Comparison of ENCODE assay signal across 17 cellular contexts in the genomic region with DNA sequence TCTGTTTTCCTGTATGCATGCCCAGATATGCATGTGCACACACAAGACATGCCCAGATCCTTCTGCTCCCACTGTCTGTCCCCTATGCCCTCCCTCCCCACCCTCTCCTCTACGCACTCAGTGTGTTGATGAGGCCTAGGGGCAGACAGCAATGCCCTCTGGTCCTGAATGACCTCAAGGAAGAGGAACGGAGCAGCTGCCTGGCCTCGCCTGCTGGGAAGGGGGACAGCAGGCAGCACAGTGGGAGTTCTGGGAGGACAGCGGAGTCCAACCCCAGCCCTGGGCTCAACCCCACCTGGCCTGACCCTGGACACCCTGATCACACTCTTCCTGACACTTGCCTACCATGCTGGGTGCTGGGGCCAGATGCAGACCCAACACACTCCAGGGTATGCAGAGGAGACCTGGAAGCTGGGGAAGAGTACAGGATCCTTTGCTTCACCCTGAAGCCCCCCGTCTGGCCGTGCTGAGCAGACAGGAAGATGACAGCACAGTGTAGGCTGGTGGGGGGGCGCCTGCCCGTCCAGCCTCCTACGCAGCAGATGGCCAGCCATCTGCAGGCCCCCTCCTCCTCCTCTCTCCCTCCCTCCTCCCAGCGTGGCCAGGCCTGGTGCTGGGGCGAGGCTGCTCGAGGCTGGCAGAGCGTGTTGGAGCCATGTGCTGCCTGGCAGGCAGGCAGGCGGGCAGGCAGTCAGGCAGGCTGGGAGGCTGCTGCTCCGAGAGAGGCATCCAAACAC.
DNase-seq lines count a peak whose midpoint lies in the region; ATAC-seq and TF ChIP-seq lines count a peak whose summit lies in the region.
"Had no signal": no experiment of that assay in that cellular context is flagged by ENCODE, and none has a peak within 500 bp of the region (broad histone marks: within the 10 kb centered on the region; RNA-seq: fewer than 3 reads in every experiment).

No MANE protein-coding gene starts in this region.

- ATAC-seq in heart left ventricle (no peak), omental fat pad (ENCODE audit: low FRiP score) (no peak)

- H3K36me3 Mint-ChIP-seq in dendritic cell treated with granulocyte-macrophage colony-stimulating factor and Interleukin-4, amounts not matched to agents 40 ng/mL and 50 ng/mL, for 4 days (ENCODE audit: low read depth), result no peaks in the 10 kb centered on the region
- H3K36me3 Mint-ChIP-seq in nephron (ENCODE audit: low read depth), result peaks cover 6% of the 10 kb centered on the region

- intact Hi-C loops in left ventricle myocardium inferior (cut with micrococcal nuclease), result no loop called here
- intact Hi-C loops in heart left ventricle (cut with DNase I), result no loop called here
- intact Hi-C loops in dendritic cell treated with granulocyte-macrophage colony-stimulating factor and Interleukin-4, amounts not matched to agents 40 ng/mL and 50 ng/mL, for 4 days (cut with micrococcal nuclease), result no loop called here

- H3K27ac ChIP-seq in left ventricle myocardium inferior (replicated peaks) (peak overlapping the region; percentile 8), heart left ventricle (peak overlapping the region in 1 of 12 donors; percentile 17)
- H3K27ac ChIP-seq: HL-60, parathyroid adenoma had no signal

- TF ChIP-seq CTCF in left ventricle myocardium inferior (IDR thresholded peaks at IDR 0.05; ENCODE audit: borderline replicate concordance) (no peak), heart left ventricle (IDR thresholded peaks at IDR 0.05) (no peak), nephron (IDR thresholded peaks at IDR 0.05; ENCODE audit: unreplicated experiment in 3 of 3) (no peak), omental fat pad (IDR thresholded peaks at IDR 0.05) (no peak)

- TF ChIP-seq POLR2A in heart left ventricle (IDR thresholded peaks at IDR 0.05), result no peak

- H3K4me3 ChIP-seq in left ventricle myocardium inferior (no peak overlapping the region), heart left ventricle (no peak overlapping the region)
- H3K4me3 ChIP-seq: heart right ventricle had no signal

- H3K4me1 ChIP-seq in left ventricle myocardium inferior (peaks cover 17% of the 10 kb centered on the region), heart left ventricle (peaks cover 0 to 14% (median 8%) of the 10 kb centered on the region in 12 donors)
- H3K4me1 ChIP-seq: parathyroid adenoma had no signal

- no peak for DNase-seq in left ventricle myocardium inferior
- no peak for DNase-seq in heart left ventricle
- DNase-seq in stimulated activated naive CD4-positive, alpha-beta T cell treated with Interleukin-2 at 50 U/mL for 16 hours (lab: John Stamatoyannopoulos, UW), result no peak
- DNase-seq in NCI-H1105 treated with DMSO at 0.1 percent for 48 hours (lab: John Stamatoyannopoulos, UW), result no peak
- DNase-seq in omental fat pad (ENCODE audit: low spot score), result no peak
- no peak for DNase-seq in stimulated activated CD8-positive, alpha-beta memory T cell treated with anti-CD3 and anti-CD28 coated beads, Interleukin-4, amount 100 ng/mL, for 48 hours
- DNase-seq: 8988T; activated CD8-positive, alpha-beta memory T cell treated with anti-CD3 and anti-CD28 coated beads, Interleukin-2, amount 50 U/mL, for 4 hours; effector CD8-positive, alpha-beta T cell; GOT3; heart right ventricle; NCI-H510A treated with DMSO at 0.1 percent for 48 hours; stimulated activated CD4-positive, alpha-beta T cell treated with anti-CD3 and anti-CD28 coated beads, Interleukin-4, amount 100 ng/mL, for 1 hour had no signal

- H3K9me3 ChIP-seq in left ventricle myocardium inferior (replicated peaks) (peaks cover 7% of the 10 kb centered on the region), heart left ventricle (peaks cover 0 to 5% (median 0%) of the 10 kb centered on the region in 12 donors)

- H3K9me3 Mint-ChIP-seq in dendritic cell treated with granulocyte-macrophage colony-stimulating factor and Interleukin-4, amounts not matched to agents 40 ng/mL and 50 ng/mL, for 4 days, result no peaks in the 10 kb centered on the region
- H3K9me3 Mint-ChIP-seq in nephron, result peaks cover 5% of the 10 kb centered on the region

- H3K36me3 ChIP-seq in left ventricle myocardium inferior, result no peaks in the 10 kb centered on the region
- no peaks in the 10 kb centered on the region for H3K36me3 ChIP-seq in heart left ventricle
- H3K36me3 ChIP-seq: heart right ventricle had no signal

- H3K27me3 Mint-ChIP-seq in dendritic cell treated with granulocyte-macrophage colony-stimulating factor and Interleukin-4, amounts not matched to agents 40 ng/mL and 50 ng/mL, for 4 days, result peaks cover 2% of the 10 kb centered on the region
- peaks cover 5% of the 10 kb centered on the region for H3K27me3 Mint-ChIP-seq in nephron (ENCODE audit: low read depth)

- WGBS in heart left ventricle, 4 donors, result 60 to 90% (median 82%) methylated on average over 8 to 15 of the region's 15 CpGs

- peaks cover 51% of the 10 kb centered on the region for H3K4me1 Mint-ChIP-seq in dendritic cell treated with granulocyte-macrophage colony-stimulating factor and Interleukin-4, amounts not matched to agents 40 ng/mL and 50 ng/mL, for 4 days (ENCODE audit: low read depth)
- peaks cover 39% of the 10 kb centered on the region for H3K4me1 Mint-ChIP-seq in nephron

- H3K27me3 ChIP-seq in left ventricle myocardium inferior (ENCODE audit: low read depth) (no peaks in the 10 kb centered on the region), heart left ventricle (no peaks in the 10 kb centered on the region)
- H3K27me3 ChIP-seq: heart right ventricle had no signal

- H3K4me3 Mint-ChIP-seq in dendritic cell treated with granulocyte-macrophage colony-stimulating factor and Interleukin-4, amounts not matched to agents 40 ng/mL and 50 ng/mL, for 4 days, result no peak overlapping the region
- H3K4me3 Mint-ChIP-seq in nephron, result no peak overlapping the region

- H3K27ac Mint-ChIP-seq in dendritic cell treated with granulocyte-macrophage colony-stimulating factor and Interleukin-4, amounts not matched to agents 40 ng/mL and 50 ng/mL, for 4 days, result peak overlapping the region; percentile 15
- peak overlapping the region; percentile 15 to 35 (median 28) for H3K27ac Mint-ChIP-seq in nephron
